Comparison of ENCODE assay signal across 9 cellular contexts in genomic region chr19:41409288-41409687, GRCh38. TPM values are rescaled to one million over a fixed set of nuclear protein-coding genes. Genes with fewer than 3 reads are reported as not detected.
DNase-seq lines count a peak whose midpoint lies in the region; TF ChIP-seq lines count a peak whose summit lies in the region.
"Had no signal": no experiment of that assay in that cellular context is flagged by ENCODE, and none has a peak within 500 bp of the region (broad histone marks: within the 10 kb centered on the region; RNA-seq: fewer than 3 reads in every experiment).

No MANE protein-coding gene starts in this region.

- intact Hi-C loops in left ventricle myocardium inferior (cut with micrococcal nuclease), result no loop called here

- CTCF ChIA-PET in activated naive CD4-positive, alpha-beta T cell treated with anti-CD3 and anti-CD28 coated beads, Interleukin-2, amount 10 ng/mL, durations not matched to agents 7 days and 5 days (lab: Charles Lee), result no interaction called here

- H3K4me1 ChIP-seq in left ventricle myocardium inferior (peaks cover 86% of the 10 kb centered on the region), skeletal muscle tissue (ENCODE audit: control insufficient read depth in 3 of 3, insufficient read depth in 3 of 3, low read length in 3 of 3) (peaks cover 56 to 62% (median 61%) of the 10 kb centered on the region in 3 donors)

- H3K27me3 Mint-ChIP-seq in activated naive CD4-positive, alpha-beta T cell treated with anti-CD3 and anti-CD28 coated beads, Interleukin-2, amount 10 ng/mL, durations not matched to agents 7 days and 5 days, result no peaks in the 10 kb centered on the region

- H3K9me3 Mint-ChIP-seq in activated naive CD4-positive, alpha-beta T cell treated with anti-CD3 and anti-CD28 coated beads, Interleukin-2, amount 10 ng/mL, durations not matched to agents 7 days and 5 days, result no peaks in the 10 kb centered on the region

- H3K36me3 Mint-ChIP-seq in activated naive CD4-positive, alpha-beta T cell treated with anti-CD3 and anti-CD28 coated beads, Interleukin-2, amount 10 ng/mL, durations not matched to agents 7 days and 5 days, result peaks cover 12% of the 10 kb centered on the region

- H3K9me3 ChIP-seq in left ventricle myocardium inferior (replicated peaks) (no peaks in the 10 kb centered on the region), skeletal muscle tissue (ENCODE audit: control insufficient read depth in 3 of 3, low read length in 3 of 3) (no peaks in the 10 kb centered on the region)

- no peak for TF ChIP-seq CTCF in left ventricle myocardium inferior (IDR thresholded peaks at IDR 0.05; ENCODE audit: borderline replicate concordance)

- H3K27ac ChIP-seq in left ventricle myocardium inferior (replicated peaks), result peak overlapping the region; percentile 87
- H3K27ac ChIP-seq in skeletal muscle tissue (ENCODE audit: low read depth, low read length), result peak overlapping the region; percentile 42

- peaks cover 16% of the 10 kb centered on the region for H3K4me1 Mint-ChIP-seq in activated naive CD4-positive, alpha-beta T cell treated with anti-CD3 and anti-CD28 coated beads, Interleukin-2, amount 10 ng/mL, durations not matched to agents 7 days and 5 days

- DNase-seq in HPDE6-E6E7 (ENCODE audit: extremely low spot score) (peak; percentile 26), SW480 (ENCODE audit: low spot score) (peak; percentile 87), left ventricle myocardium inferior (no peak), RKO (ENCODE audit: low spot score) (no peak), cerebellum (ENCODE audit: low spot score) (no peak)
- no peak for DNase-seq in activated naive CD4-positive, alpha-beta T cell treated with anti-CD3 and anti-CD28 coated beads, Interleukin-2, amount 10 ng/mL, durations not matched to agents 7 days and 5 days
- no peak for DNase-seq in activated CD8-positive, alpha-beta memory T cell treated with anti-CD3 and anti-CD28 coated beads, Interleukin-2, amount 50 U/mL, for 48 hours
- DNase-seq: activated CD4-positive, alpha-beta T cell treated with anti-CD3 and anti-CD28 coated beads for 1 hour had no signal

- H3K4me3 Mint-ChIP-seq in activated naive CD4-positive, alpha-beta T cell treated with anti-CD3 and anti-CD28 coated beads, Interleukin-2, amount 10 ng/mL, durations not matched to agents 7 days and 5 days, result no peak overlapping the region

- peak overlapping the region; percentile 2 for H3K4me3 ChIP-seq in left ventricle myocardium inferior
- H3K4me3 ChIP-seq in skeletal muscle tissue (ENCODE audit: low read length in 3 of 3), result peak overlapping the region in 1 of 3 donors; percentile 52

- H3K36me3 ChIP-seq in left ventricle myocardium inferior (peaks cover 19% of the 10 kb centered on the region), skeletal muscle tissue (ENCODE audit: control insufficient read depth in 3 of 3, insufficient read depth in 3 of 3, low read length in 3 of 3) (peaks cover 7 to 22% (median 12%) of the 10 kb centered on the region in 3 donors)

- H3K9ac ChIP-seq in skeletal muscle tissue (ENCODE audit: low read depth in 1 of 3, low read length in 3 of 3), result peak overlapping the region in 1 of 3 donors; percentile 71

- no peak overlapping the region for H3K27ac Mint-ChIP-seq in activated naive CD4-positive, alpha-beta T cell treated with anti-CD3 and anti-CD28 coated beads, Interleukin-2, amount 10 ng/mL, durations not matched to agents 7 days and 5 days

- H3K27me3 ChIP-seq in left ventricle myocardium inferior (ENCODE audit: low read depth) (no peaks in the 10 kb centered on the region), skeletal muscle tissue (ENCODE audit: control insufficient read depth in 3 of 3, insufficient read depth in 3 of 3, low read length in 3 of 3) (no peaks in the 10 kb centered on the region)

RNA-seq across cellular contexts. Expression of gene BCKDHA, which starts 11.7 kb away (rescaled TPM):
- total RNA-seq in left ventricle myocardium inferior, result 51.0 TPM
- total RNA-seq in skeletal muscle tissue, result 46.4 TPM
- 23.0 TPM for total RNA-seq in cerebellum

RNA-seq across cellular contexts. Expression of gene EXOSC5, which starts 12.1 kb away (rescaled TPM):
- total RNA-seq in left ventricle myocardium inferior (17.4 TPM), skeletal muscle tissue (13.0 TPM), cerebellum (7.4 TPM)

RNA-seq across cellular contexts. Expression of gene B3GNT8, which starts 17.9 kb away (rescaled TPM):
- total RNA-seq in left ventricle myocardium inferior (10.3 TPM), skeletal muscle tissue (0.52 TPM), cerebellum (0.18 TPM)

RNA-seq across cellular contexts. Expression of gene DMAC2, which starts 30.4 kb away (rescaled TPM):
- total RNA-seq in left ventricle myocardium inferior (125 TPM), skeletal muscle tissue (23.5 TPM), cerebellum (17.3 TPM)

RNA-seq across cellular contexts. Expression of gene TMEM91, which starts 33.0 kb away (rescaled TPM):
- 2.8 TPM for total RNA-seq in left ventricle myocardium inferior
- 2.1 TPM for total RNA-seq in skeletal muscle tissue
- 5.6 TPM for total RNA-seq in cerebellum

Comparison
In these comparisons a context has a peak if more than half of its experiments do, and no peak if none do; other contexts are left out.
1. DNase-seq: peak in HPDE6-E6E7 (single experiment) and SW480 (single experiment); none in left ventricle myocardium inferior (single experiment), activated naive CD4-positive, alpha-beta T cell treated with anti-CD3 and anti-CD28 coated beads, Interleukin-2, amount 10 ng/mL, durations not matched to agents 7 days and 5 days (single experiment), activated CD8-positive, alpha-beta memory T cell treated with anti-CD3 and anti-CD28 coated beads, Interleukin-2, amount 50 U/mL, for 48 hours (single experiment), RKO (single experiment) and cerebellum (single experiment).